ENCODE assay signal across 10 cellular contexts in genomic region chr1:46065405-46065804, GRCh38.
DNase-seq lines count a peak whose midpoint lies in the region; ATAC-seq, FAIRE-seq and TF ChIP-seq lines count a peak whose summit lies in the region.
"Had no signal": no experiment of that assay in that cellular context is flagged by ENCODE, and none has a peak within 500 bp of the region (broad histone marks: within the 10 kb centered on the region; RNA-seq: fewer than 3 reads in every experiment).

No MANE protein-coding gene starts in this region.

- no peaks in the 10 kb centered on the region for H3K9me3 Mint-ChIP-seq in activated B cell treated with CpG ODN at 0.5 μM for 24 hours
- H3K9me3 Mint-ChIP-seq in nephron: no peaks in the 10 kb centered on the region

- no peak for FAIRE-seq in urothelium cell line (lab: Jason Lieb, UNC)

- POLR2A ChIA-PET in activated B cell treated with CpG ODN at 0.5 μM for 24 hours (lab: Charles Lee): no interaction called here

- H3K4me1 Mint-ChIP-seq in activated B cell treated with CpG ODN at 0.5 μM for 24 hours (peaks cover 16% of the 10 kb centered on the region), nephron (no peaks in the 10 kb centered on the region)

- CTCF ChIA-PET in activated B cell treated with CpG ODN at 0.5 μM for 24 hours (lab: Charles Lee): interaction anchor here (1.5 kb wide), 1 partner anchor 158 kb away, joined by 4 read pairs; no protein-coding TSS in a partner anchor

- H3K27me3 Mint-ChIP-seq in activated B cell treated with CpG ODN at 0.5 μM for 24 hours: no peaks in the 10 kb centered on the region
- H3K27me3 Mint-ChIP-seq in nephron (ENCODE audit: low read depth): no peaks in the 10 kb centered on the region

- peak; percentile 24 for DNase-seq in SIG-M5 treated with dmso at 0.1 percent for 504 hours (lab: John Stamatoyannopoulos, UW; ENCODE audit: unreplicated experiment)
- DNase-seq in SIG-M5 (lab: John Stamatoyannopoulos, UW): no peak
- DNase-seq in Jurkat, Clone E6-1 (ENCODE audit: low read depth, low spot score): peak; percentile 11
- DNase-seq in activated B cell treated with CpG ODN at 0.5 μM for 24 hours: no peak
- no peak for DNase-seq in NCI-H510A (lab: John Stamatoyannopoulos, UW)
- DNase-seq in urothelium cell line (ENCODE audit: low spot score): no peak
- DNase-seq: NCI-H2081 had no signal

- H3K4me3 Mint-ChIP-seq in activated B cell treated with CpG ODN at 0.5 μM for 24 hours: peak overlapping the region; percentile 47
- no peak overlapping the region for H3K4me3 Mint-ChIP-seq in nephron

- H3K4me3 ChIP-seq in Jurkat, Clone E6-1 (ENCODE audit: low read length): no peak overlapping the region
- H3K4me3 ChIP-seq: cardiac muscle cell had no signal

- H3K27ac Mint-ChIP-seq in activated B cell treated with CpG ODN at 0.5 μM for 24 hours (peak overlapping the region; percentile 62), nephron (peak overlapping the region in 2 of 3 experiments; percentile 19 to 80)

- ATAC-seq in activated B cell treated with CpG ODN at 0.5 μM for 24 hours (ENCODE audit: low read depth) (peak; percentile 28), HG03521 (IDR thresholded peaks at IDR 0.05; ENCODE audit: unreplicated experiment) (no peak)

- no peak for TF ChIP-seq CTCF in activated B cell treated with CpG ODN at 0.5 μM for 24 hours (IDR thresholded peaks at IDR 0.05)
- TF ChIP-seq CTCF in nephron (IDR thresholded peaks at IDR 0.05; ENCODE audit: unreplicated experiment in 3 of 3): no peak

- intact Hi-C loops in activated B cell treated with CpG ODN at 0.5 μM for 24 hours (cut with micrococcal nuclease): no loop called here

- H3K36me3 Mint-ChIP-seq in activated B cell treated with CpG ODN at 0.5 μM for 24 hours (ENCODE audit: low read depth): no peaks in the 10 kb centered on the region
- H3K36me3 Mint-ChIP-seq in nephron (ENCODE audit: low read depth): peaks cover 40% of the 10 kb centered on the region

Comparison
In these comparisons a context has a peak if more than half of its experiments do, and no peak if none do; other contexts are left out.
1. DNase-seq: peak in SIG-M5 treated with dmso at 0.1 percent for 504 hours (single experiment) and Jurkat, Clone E6-1 (single experiment); none in SIG-M5 (single experiment), activated B cell treated with CpG ODN at 0.5 μM for 24 hours (single experiment), NCI-H510A (single experiment) and urothelium cell line (single experiment).